Comparison of ENCODE assay signal across 25 cellular contexts in genomic region chr11:120020486-120020885, GRCh38.
"Had no signal": no experiment of that assay in that cellular context is flagged by ENCODE, and none has a peak within 500 bp of the region (broad histone marks: within the 10 kb centered on the region; RNA-seq: fewer than 3 reads in every experiment).

No MANE protein-coding gene starts in this region.

- H3K9me3 ChIP-seq: stomach, suprapubic skin, testis, thoracic aorta, thyroid gland, tibial artery, tibial nerve, transverse colon, upper lobe of left lung, upper lobe of right lung, uterus, vagina had no signal

- H3K27me3 ChIP-seq: testis, thyroid gland, transverse colon, upper lobe of left lung, uterus, vagina had no signal

- H3K27ac ChIP-seq: stomach, suprapubic skin, testis, thoracic aorta, thyroid gland, tibial artery, tibial nerve, transverse colon, upper lobe of left lung, upper lobe of right lung, uterus, vagina had no signal

- H3K4me3 ChIP-seq: stomach, suprapubic skin, testis, thoracic aorta, thyroid gland, tibial artery, tibial nerve, transverse colon, upper lobe of left lung, upper lobe of right lung, uterus, vagina had no signal

- H3K36me3 ChIP-seq: stomach, suprapubic skin, thoracic aorta, thyroid gland, tibial artery, tibial nerve, transverse colon, upper lobe of left lung, upper lobe of right lung, uterus, vagina had no signal

- DNase-seq: stimulated activated CD4-positive, alpha-beta T cell treated with anti-CD3 and anti-CD28 coated beads, Interleukin-2, amount 100 ng/mL, for 48 hours; stimulated activated CD4-positive, alpha-beta T cell treated with anti-CD3 and anti-CD28 coated beads, Interleukin-4, amount 100 ng/mL, for 1 hour; stimulated activated CD4-positive, alpha-beta T cell treated with anti-CD3 and anti-CD28 coated beads, Interleukin-4, amount 100 ng/mL, for 24 hours; stimulated activated CD4-positive, alpha-beta T cell treated with anti-CD3 and anti-CD28 coated beads, Interleukin-4, amount 100 ng/mL, for 4 hours; stimulated activated CD8-positive, alpha-beta memory T cell treated with anti-CD3 and anti-CD28 coated beads, Interleukin-4, amount 100 ng/mL, for 48 hours; stimulated activated naive B cell treated with anti-CD40 and anti-IgM and Interleukin-4, amounts not matched to agents 10 μg/mL and 1 μg/mL and 100 μg/mL, for 72 hours; stimulated activated naive CD4-positive, alpha-beta T cell; stimulated activated naive CD4-positive, alpha-beta T cell treated with Interleukin-2 at 50 U/mL for 16 hours; stimulated activated naive CD8-positive, alpha-beta T cell treated with anti-CD3 and anti-CD28 coated beads, Interleukin-15, amount 100 ng/mL, for 72 hours; stimulated activated naive CD8-positive, alpha-beta T cell treated with anti-CD3 and anti-CD28 coated beads, Interleukin-15, Interleukin-2, amounts not matched to agents 100 U/mL and 50 U/mL, for 24 hours; stomach; substantia nigra; testis; thyroid gland; tibial artery; transverse colon; upper lobe of left lung; upper lobe of right lung; uterus had no signal

- H3K4me1 ChIP-seq: stomach, suprapubic skin, testis, thyroid gland, tibial artery, tibial nerve, upper lobe of left lung, upper lobe of right lung, uterus, vagina had no signal

- ATAC-seq: stimulated activated effector memory CD8-positive, alpha-beta T cell treated with anti-CD3 and anti-CD28 coated beads, Interleukin-12 subunit alpha, Interleukin-12 subunit beta, amount 100 ng/mL, for 72 hours; stimulated activated memory B cell treated with anti-CD40 and anti-IgM and Interleukin-4, amounts not matched to agents 10 μg/mL and 1 μg/mL and 100 μg/mL, for 72 hours; stimulated activated naive B cell treated with anti-CD40 and anti-IgM and Interleukin-4, amounts not matched to agents 10 μg/mL and 1 μg/mL and 100 μg/mL, for 72 hours; stimulated activated naive CD8-positive, alpha-beta T cell treated with anti-CD3 and anti-CD28 coated beads, Interleukin-15, amount 100 ng/mL, for 72 hours; stimulated activated naive CD8-positive, alpha-beta T cell treated with anti-CD3 and anti-CD28 coated beads, Interleukin-15, Interleukin-2, amounts not matched to agents 100 U/mL and 50 U/mL, for 24 hours; upper lobe of right lung had no signal
